8 cellular contexts compared by ENCODE assay signal in genomic region chr10:12349628-12350166, GRCh38. TPM values are rescaled to one million over a fixed set of nuclear protein-coding genes. Genes with fewer than 3 reads are reported as not detected.
DNase-seq lines count a peak whose midpoint lies in the region; ATAC-seq and TF ChIP-seq lines count a peak whose summit lies in the region.

No MANE protein-coding gene starts in this region.

- no peaks in the 10 kb centered on the region for H3K36me3 Mint-ChIP-seq in natural killer cell

- H3K27ac Mint-ChIP-seq in natural killer cell, result peak overlapping the region; percentile 87 to 97

- peaks cover 50 to 59% of the 10 kb centered on the region in 2 donors for H3K4me1 Mint-ChIP-seq in natural killer cell

- H3K9me3 Mint-ChIP-seq in natural killer cell, result no peaks in the 10 kb centered on the region

- DNase-seq in AG09309 (ENCODE audit: low read depth) (no peak), choroid plexus epithelial cell (ENCODE audit: low read depth) (peak; percentile 8), natural killer cell (no peak), SHP77 treated with DMSO at 0.1 percent for 48 hours (lab: John Stamatoyannopoulos, UW) (no peak), DMS79 (lab: John Stamatoyannopoulos, UW) (no peak)

- peak overlapping the region; percentile 98 for H3K4me3 Mint-ChIP-seq in natural killer cell

- no peaks in the 10 kb centered on the region for H3K9me3 ChIP-seq in HUES6 (ENCODE audit: control insufficient read depth, insufficient read depth, low read depth, low read length)

- H3K27me3 Mint-ChIP-seq in natural killer cell (ENCODE audit: low read depth in 2 of 2), result no peaks in the 10 kb centered on the region

- H3K4me3 ChIP-seq in AG09309 (ENCODE audit: control insufficient read depth, low read depth, low read length) (peak overlapping the region; percentile 57), HUES6 (ENCODE audit: low read depth, low read length) (peak overlapping the region; percentile 93), choroid plexus epithelial cell (ENCODE audit: low read depth, low read length) (peak overlapping the region; percentile 82)

- H3K27ac ChIP-seq in HUES6 (ENCODE audit: low read depth, low read length), result no peak overlapping the region

- H3K9ac ChIP-seq in HUES6 (ENCODE audit: low read length), result peak overlapping the region; percentile 53

- TF ChIP-seq CTCF in AG09309 (IDR thresholded peaks at IDR 0.05; ENCODE audit: control insufficient read depth, insufficient read depth, low read depth, low read length, missing control alignments) (no peak), choroid plexus epithelial cell (conservative IDR thresholded peaks at IDR 0.05; ENCODE audit: low read depth, low read length) (no peak), natural killer cell (IDR thresholded peaks at IDR 0.05) (no peak)

- no peaks in the 10 kb centered on the region for H3K36me3 ChIP-seq in HUES6 (ENCODE audit: control insufficient read depth, insufficient read depth, low read length)

- peak; percentile 47 for ATAC-seq in GM19395 (IDR thresholded peaks at IDR 0.05; ENCODE audit: unreplicated experiment)
- ATAC-seq in natural killer cell, result no peak
- ATAC-seq in HG02610 (IDR thresholded peaks at IDR 0.05; ENCODE audit: unreplicated experiment), result no peak

- H3K27me3 ChIP-seq in HUES6 (ENCODE audit: control insufficient read depth, insufficient read depth, low read length), result peaks cover 46% of the 10 kb centered on the region

- intact Hi-C loops in natural killer cell (cut with micrococcal nuclease), result loop anchor here (1.0 to 10.0 kb wide), 4 partner anchors 17 to 165 kb away; no protein-coding TSS in a partner anchor

- peaks cover 23% of the 10 kb centered on the region for H3K4me1 ChIP-seq in HUES6 (ENCODE audit: control insufficient read depth, insufficient read depth, low read length)

RNA-seq across cellular contexts. Expression of gene CAMK1D, which starts 0.3 kb away (rescaled TPM):
- total RNA-seq in natural killer cell, result 10 to 100 TPM; 44.2 to 56.4 (median 49.7) TPM
